Comparison of ENCODE assay signal across 1 cellular context in genomic region chr2:232352511-232353091, GRCh38.
TF ChIP-seq lines count a peak whose summit lies in the region.

No MANE protein-coding gene starts in this region.

TF ChIP-seq in K562, 482 proteins besides CTCF, POLR2A, EP300 and RAD21 (continued from another document):
- TF ChIP-seq CHD7 (IDR thresholded peaks at IDR 0.05; ENCODE audit: low read depth, low read length): no peak
